In genomic region chr3:25099662-25100061, GRCh38 we compare ENCODE assay signal across 37 cellular contexts.
"Had no signal": no experiment of that assay in that cellular context is flagged by ENCODE, and none has a peak within 500 bp of the region (broad histone marks: within the 10 kb centered on the region; RNA-seq: fewer than 3 reads in every experiment).

No MANE protein-coding gene starts in this region.

- H3K27me3 Mint-ChIP-seq: activated B cell treated with CpG ODN at 0.5 μM for 24 hours; activated CD4-positive, alpha-beta memory T cell treated with anti-CD3 and anti-CD28 coated beads, Interleukin-2, amount 10 ng/mL, durations not matched to agents 7 days and 5 days; activated CD4-positive, alpha-beta T cell treated with anti-CD3 and anti-CD28 coated beads, Interleukin-2, amount 10 ng/mL, durations not matched to agents 7 days and 5 days; activated CD8-positive, alpha-beta memory T cell treated with anti-CD3 and anti-CD28 coated beads, Interleukin-2, amount 10 ng/mL, durations not matched to agents 7 days and 5 days; activated naive CD4-positive, alpha-beta T cell treated with anti-CD3 and anti-CD28 coated beads, Interleukin-2, amount 10 ng/mL, durations not matched to agents 7 days and 5 days; activated naive CD4-positive, alpha-beta T cell treated with anti-CD3 and anti-CD28 coated beads, Interleukin-2, amount 50 U/mL, for 24 hours; activated naive CD8-positive, alpha-beta T cell treated with anti-CD3 and anti-CD28 coated beads, Interleukin-2, amount 10 ng/mL, durations not matched to agents 7 days and 5 days; activated naive CD8-positive, alpha-beta T cell treated with anti-CD3 and anti-CD28 coated beads, Interleukin-2, amount 50 U/mL, for 24 hours; activated T-cell treated with anti-CD3 and anti-CD28 coated beads, Interleukin-2, amount 50 U/mL, for 24 hours; brain; central memory CD8-positive, alpha-beta T cell had no signal

- H3K27ac Mint-ChIP-seq: activated B cell treated with CpG ODN at 0.5 μM for 24 hours; activated CD4-positive, alpha-beta memory T cell treated with anti-CD3 and anti-CD28 coated beads, Interleukin-2, amount 10 ng/mL, durations not matched to agents 7 days and 5 days; activated CD4-positive, alpha-beta T cell treated with anti-CD3 and anti-CD28 coated beads, Interleukin-2, amount 10 ng/mL, durations not matched to agents 7 days and 5 days; activated CD8-positive, alpha-beta memory T cell treated with anti-CD3 and anti-CD28 coated beads, Interleukin-2, amount 10 ng/mL, durations not matched to agents 7 days and 5 days; activated CD8-positive, alpha-beta T cell treated with anti-CD3 and anti-CD28 coated beads, Interleukin-2, amount 10 ng/mL, durations not matched to agents 7 days and 5 days; activated naive CD4-positive, alpha-beta T cell treated with anti-CD3 and anti-CD28 coated beads, Interleukin-2, amount 10 ng/mL, durations not matched to agents 7 days and 5 days; activated naive CD4-positive, alpha-beta T cell treated with anti-CD3 and anti-CD28 coated beads, Interleukin-2, amount 50 U/mL, for 24 hours; activated naive CD8-positive, alpha-beta T cell; activated naive CD8-positive, alpha-beta T cell treated with anti-CD3 and anti-CD28 coated beads, Interleukin-2, amount 10 ng/mL, durations not matched to agents 7 days and 5 days; activated naive CD8-positive, alpha-beta T cell treated with anti-CD3 and anti-CD28 coated beads, Interleukin-2, amount 50 U/mL, for 24 hours; activated T-cell treated with anti-CD3 and anti-CD28 coated beads, Interleukin-2, amount 50 U/mL, for 24 hours; activated T-helper 2 cell treated with anti-CD3 and anti-CD28 coated beads, Interferon-gamma antibody, Interleukin-2, Interleukin-4, amounts not matched to agents 10 μg/mL and 5 μg/mL and 100 μg/mL, durations not matched to agents 14 hours and 24 hours and 36 hours; brain; T-helper 1 cell treated with Interleukin-12 subunit alpha and Interleukin-12 subunit beta and Interleukin-4 antibody, amounts not matched to agents 30 μg/mL and 1 μg/mL, for 36 hours; T-helper 2 cell treated with Interferon-gamma antibody and Interleukin-4, amounts not matched to agents 5 μg/mL and 100 μg/mL, for 36 hours had no signal

- H3K9me3 ChIP-seq: ascending aorta had no signal

- H3K4me1 ChIP-seq: ascending aorta had no signal

- DNase-seq: activated B cell treated with CpG ODN at 0.5 μM for 24 hours; activated CD4-positive, alpha-beta memory T cell treated with anti-CD3 and anti-CD28 coated beads, Interleukin-2, amount 10 ng/mL, durations not matched to agents 7 days and 5 days; activated CD4-positive, alpha-beta T cell treated with anti-CD3 and anti-CD28 coated beads for 48 hours; activated CD4-positive, alpha-beta T cell treated with anti-CD3 and anti-CD28 coated beads, Interleukin-2, amount 10 ng/mL, durations not matched to agents 7 days and 5 days; activated CD4-positive, alpha-beta T cell treated with anti-CD3 and anti-CD28 coated beads, Interleukin-2, amount 50 U/mL, for 48 hours; activated CD4-positive, CD25-positive, alpha-beta regulatory T cell treated with anti-CD3 and anti-CD28 coated beads, Interleukin-2, amount 50 U/mL, for 72 hours; activated CD8-positive, alpha-beta memory T cell treated with anti-CD3 and anti-CD28 coated beads for 24 hours; activated CD8-positive, alpha-beta memory T cell treated with anti-CD3 and anti-CD28 coated beads, Interleukin-2, amount 10 ng/mL, durations not matched to agents 7 days and 5 days; activated CD8-positive, alpha-beta memory T cell treated with anti-CD3 and anti-CD28 coated beads, Interleukin-2, amount 50 U/mL, for 48 hours; activated CD8-positive, alpha-beta T cell treated with anti-CD3 and anti-CD28 coated beads, Interleukin-2, amount 10 ng/mL, durations not matched to agents 7 days and 5 days; activated effector memory CD4-positive, alpha-beta T cell treated with Interleukin-2 at 50 U/mL for 16 hours; activated gamma-delta T cell; activated naive CD4-positive, alpha-beta T cell treated with anti-CD3 and anti-CD28 coated beads, Interleukin-2, amount 10 ng/mL, durations not matched to agents 7 days and 5 days; activated naive CD4-positive, alpha-beta T cell treated with Interleukin-2 at 50 U/mL for 16 hours; activated naive CD8-positive, alpha-beta T cell treated with anti-CD3 and anti-CD28 coated beads, Interleukin-2, amount 10 ng/mL, durations not matched to agents 7 days and 5 days; activated naive CD8-positive, alpha-beta T cell treated with anti-CD3 and anti-CD28 coated beads, Interleukin-2, amount 50 U/mL, for 24 hours; activated T-cell treated with anti-CD3 and anti-CD28 coated beads, Interleukin-2, amount 50 U/mL, for 24 hours; activated T-cell treated with anti-CD3 and anti-CD28 coated beads, Interleukin-2, amount 50 U/mL, for 48 hours; amygdala; anterior cingulate cortex; caudate nucleus; cerebellar nuclear complex; T-helper 1 cell; T-helper 2 cell; T-helper 9 cell had no signal

- H3K4me3 Mint-ChIP-seq: activated B cell treated with CpG ODN at 0.5 μM for 24 hours; activated CD4-positive, alpha-beta memory T cell treated with anti-CD3 and anti-CD28 coated beads, Interleukin-2, amount 10 ng/mL, durations not matched to agents 7 days and 5 days; activated CD4-positive, alpha-beta T cell treated with anti-CD3 and anti-CD28 coated beads, Interleukin-2, amount 10 ng/mL, durations not matched to agents 7 days and 5 days; activated CD8-positive, alpha-beta memory T cell treated with anti-CD3 and anti-CD28 coated beads, Interleukin-2, amount 10 ng/mL, durations not matched to agents 7 days and 5 days; activated CD8-positive, alpha-beta T cell treated with anti-CD3 and anti-CD28 coated beads, Interleukin-2, amount 10 ng/mL, durations not matched to agents 7 days and 5 days; activated naive CD4-positive, alpha-beta T cell treated with anti-CD3 and anti-CD28 coated beads, Interleukin-2, amount 10 ng/mL, durations not matched to agents 7 days and 5 days; activated naive CD4-positive, alpha-beta T cell treated with anti-CD3 and anti-CD28 coated beads, Interleukin-2, amount 50 U/mL, for 24 hours; activated naive CD8-positive, alpha-beta T cell; activated naive CD8-positive, alpha-beta T cell treated with anti-CD3 and anti-CD28 coated beads, Interleukin-2, amount 10 ng/mL, durations not matched to agents 7 days and 5 days; activated naive CD8-positive, alpha-beta T cell treated with anti-CD3 and anti-CD28 coated beads, Interleukin-2, amount 50 U/mL, for 24 hours; activated T-cell treated with anti-CD3 and anti-CD28 coated beads, Interleukin-2, amount 50 U/mL, for 24 hours; brain; central memory CD8-positive, alpha-beta T cell; T-helper 1 cell treated with Interleukin-12 subunit alpha and Interleukin-12 subunit beta and Interleukin-4 antibody, amounts not matched to agents 30 μg/mL and 1 μg/mL, for 36 hours; T-helper 2 cell treated with Interferon-gamma antibody and Interleukin-4, amounts not matched to agents 5 μg/mL and 100 μg/mL, for 36 hours had no signal

- H3K4me1 Mint-ChIP-seq: activated B cell treated with CpG ODN at 0.5 μM for 24 hours; activated CD4-positive, alpha-beta memory T cell treated with anti-CD3 and anti-CD28 coated beads, Interleukin-2, amount 10 ng/mL, durations not matched to agents 7 days and 5 days; activated CD4-positive, alpha-beta T cell treated with anti-CD3 and anti-CD28 coated beads, Interleukin-2, amount 10 ng/mL, durations not matched to agents 7 days and 5 days; activated CD8-positive, alpha-beta memory T cell treated with anti-CD3 and anti-CD28 coated beads, Interleukin-2, amount 10 ng/mL, durations not matched to agents 7 days and 5 days; activated naive CD4-positive, alpha-beta T cell treated with anti-CD3 and anti-CD28 coated beads, Interleukin-2, amount 10 ng/mL, durations not matched to agents 7 days and 5 days; activated naive CD4-positive, alpha-beta T cell treated with anti-CD3 and anti-CD28 coated beads, Interleukin-2, amount 50 U/mL, for 24 hours; activated naive CD8-positive, alpha-beta T cell treated with anti-CD3 and anti-CD28 coated beads, Interleukin-2, amount 10 ng/mL, durations not matched to agents 7 days and 5 days; activated naive CD8-positive, alpha-beta T cell treated with anti-CD3 and anti-CD28 coated beads, Interleukin-2, amount 50 U/mL, for 24 hours; brain; central memory CD8-positive, alpha-beta T cell had no signal

- FAIRE-seq: bronchial epithelial cell, TTC549 had no signal

- H3K36me3 ChIP-seq: ascending aorta, cardiac muscle cell had no signal

- H3K36me3 Mint-ChIP-seq: activated CD8-positive, alpha-beta memory T cell treated with anti-CD3 and anti-CD28 coated beads, Interleukin-2, amount 10 ng/mL, durations not matched to agents 7 days and 5 days; activated naive CD4-positive, alpha-beta T cell treated with anti-CD3 and anti-CD28 coated beads, Interleukin-2, amount 10 ng/mL, durations not matched to agents 7 days and 5 days; activated naive CD4-positive, alpha-beta T cell treated with anti-CD3 and anti-CD28 coated beads, Interleukin-2, amount 50 U/mL, for 24 hours; activated naive CD8-positive, alpha-beta T cell; activated naive CD8-positive, alpha-beta T cell treated with anti-CD3 and anti-CD28 coated beads, Interleukin-2, amount 10 ng/mL, durations not matched to agents 7 days and 5 days; brain had no signal

- H3K9me3 Mint-ChIP-seq: activated CD4-positive, alpha-beta memory T cell treated with anti-CD3 and anti-CD28 coated beads, Interleukin-2, amount 10 ng/mL, durations not matched to agents 7 days and 5 days; activated CD4-positive, alpha-beta T cell treated with anti-CD3 and anti-CD28 coated beads, Interleukin-2, amount 10 ng/mL, durations not matched to agents 7 days and 5 days; activated naive CD4-positive, alpha-beta T cell treated with anti-CD3 and anti-CD28 coated beads, Interleukin-2, amount 10 ng/mL, durations not matched to agents 7 days and 5 days; activated naive CD4-positive, alpha-beta T cell treated with anti-CD3 and anti-CD28 coated beads, Interleukin-2, amount 50 U/mL, for 24 hours; activated naive CD8-positive, alpha-beta T cell treated with anti-CD3 and anti-CD28 coated beads, Interleukin-2, amount 10 ng/mL, durations not matched to agents 7 days and 5 days; activated naive CD8-positive, alpha-beta T cell treated with anti-CD3 and anti-CD28 coated beads, Interleukin-2, amount 50 U/mL, for 24 hours; activated T-helper 2 cell treated with anti-CD3 and anti-CD28 coated beads, Interferon-gamma antibody, Interleukin-2, Interleukin-4, amounts not matched to agents 10 μg/mL and 5 μg/mL and 100 μg/mL, durations not matched to agents 14 hours and 24 hours and 36 hours; brain; T-helper 1 cell treated with Interleukin-12 subunit alpha and Interleukin-12 subunit beta and Interleukin-4 antibody, amounts not matched to agents 30 μg/mL and 1 μg/mL, for 36 hours; T-helper 2 cell treated with Interferon-gamma antibody and Interleukin-4, amounts not matched to agents 5 μg/mL and 100 μg/mL, for 36 hours had no signal

- H3K27ac ChIP-seq: ascending aorta, cardiac muscle cell, VCaP had no signal

- H3K4me3 ChIP-seq: ascending aorta, cardiac muscle cell had no signal

- H3K27me3 ChIP-seq: ascending aorta, cardiac muscle cell had no signal

- ATAC-seq: activated CD8-positive, alpha-beta memory T cell treated with anti-CD3 and anti-CD28 coated beads, Interleukin-2, amount 10 ng/mL, durations not matched to agents 7 days and 5 days; activated CD8-positive, alpha-beta T cell treated with anti-CD3 and anti-CD28 coated beads, Interleukin-2, amount 10 ng/mL, durations not matched to agents 7 days and 5 days; activated naive CD8-positive, alpha-beta T cell treated with anti-CD3 and anti-CD28 coated beads, Interleukin-2, amount 50 U/mL, for 24 hours had no signal
